ENCODE assay signal across 21 cellular contexts in genomic region chr12:64470507-64470906, GRCh38.
"Had no signal": no experiment of that assay in that cellular context is flagged by ENCODE, and none has a peak within 500 bp of the region (broad histone marks: within the 10 kb centered on the region; RNA-seq: fewer than 3 reads in every experiment).

No MANE protein-coding gene starts in this region.

- DNase-seq: colonic mucosa; dermis blood vessel endothelial cell; endodermal cell; erythroblast; foreskin keratinocyte; hypothalamus; kidney glomerular epithelial cell; lower lobe of right lung; mesenchymal stem cell; midbrain; naive thymus-derived CD4-positive, alpha-beta T cell; nephron progenitor cell; stimulated activated CD4-positive, alpha-beta T cell treated with anti-CD3 and anti-CD28 coated beads, Interleukin-4, amount 100 ng/mL, for 1 hour; stimulated activated CD8-positive, alpha-beta memory T cell treated with anti-CD3 and anti-CD28 coated beads, Interleukin-4, amount 100 ng/mL, for 48 hours; stimulated activated naive CD8-positive, alpha-beta T cell treated with anti-CD3 and anti-CD28 coated beads, Interleukin-15, Interleukin-2, amounts not matched to agents 100 U/mL and 50 U/mL, for 24 hours; thyroid gland had no signal

- H3K27me3 Mint-ChIP-seq: naive thymus-derived CD4-positive, alpha-beta T cell; type B pancreatic cell had no signal

- H3K4me3 ChIP-seq: colonic mucosa, heart right ventricle, lower lobe of right lung, suprapubic skin, thyroid gland had no signal

- H3K27me3 ChIP-seq: colonic mucosa, foreskin keratinocyte, heart right ventricle, suprapubic skin, thyroid gland had no signal

- ATAC-seq: foreskin keratinocyte; left lobe of liver; lower lobe of right lung; naive thymus-derived CD4-positive, alpha-beta T cell; stimulated activated effector memory CD8-positive, alpha-beta T cell treated with anti-CD3 and anti-CD28 coated beads, Interleukin-12 subunit alpha, Interleukin-12 subunit beta, amount 100 ng/mL, for 72 hours; stimulated activated naive CD8-positive, alpha-beta T cell treated with anti-CD3 and anti-CD28 coated beads, Interleukin-15, Interleukin-2, amounts not matched to agents 100 U/mL and 50 U/mL, for 24 hours had no signal

- H3K4me1 Mint-ChIP-seq: endodermal cell had no signal

- H3K9me3 ChIP-seq: colonic mucosa, lower lobe of right lung, suprapubic skin, thyroid gland had no signal

- H3K27ac ChIP-seq: colonic mucosa, foreskin keratinocyte, lower lobe of right lung, suprapubic skin, thyroid gland had no signal

- H3K4me3 Mint-ChIP-seq: endodermal cell; naive thymus-derived CD4-positive, alpha-beta T cell; nephron progenitor cell; stimulated activated effector memory CD8-positive, alpha-beta T cell treated with anti-CD3 and anti-CD28 coated beads, Interleukin-12 subunit alpha, Interleukin-12 subunit beta, amount 100 ng/mL, for 72 hours; type B pancreatic cell had no signal

- H3K27ac Mint-ChIP-seq: endodermal cell; naive thymus-derived CD4-positive, alpha-beta T cell; type B pancreatic cell had no signal

- H3K9me3 Mint-ChIP-seq: stimulated activated effector memory CD8-positive, alpha-beta T cell treated with anti-CD3 and anti-CD28 coated beads, Interleukin-12 subunit alpha, Interleukin-12 subunit beta, amount 100 ng/mL, for 72 hours had no signal

- H3K4me1 ChIP-seq: colonic mucosa, foreskin keratinocyte, lower lobe of right lung, suprapubic skin, thyroid gland had no signal
